In genomic region chr2:9958057-9958456, GRCh38 we compare ENCODE assay signal across 1 cellular context.
TF ChIP-seq lines count a peak whose summit lies in the region.

No MANE protein-coding gene starts in this region.

TF ChIP-seq in HepG2, 621 proteins besides CTCF, POLR2A, EP300 and RAD21:
- no peak for TF ChIP-seq PHF20 (CRISPR knock-in tag; IDR thresholded peaks at IDR 0.05)
- TF ChIP-seq ZNF687 (CRISPR knock-in tag; IDR thresholded peaks at IDR 0.05): no peak
- no peak for TF ChIP-seq POGZ (CRISPR knock-in tag; IDR thresholded peaks at IDR 0.05)
- peak; percentile 75; the same call in 1 of the 2 replicates for TF ChIP-seq ZNF121 (CRISPR knock-in tag; IDR thresholded peaks at IDR 0.05)
